Comparison of ENCODE assay signal across 1 cellular context in the genomic region with DNA sequence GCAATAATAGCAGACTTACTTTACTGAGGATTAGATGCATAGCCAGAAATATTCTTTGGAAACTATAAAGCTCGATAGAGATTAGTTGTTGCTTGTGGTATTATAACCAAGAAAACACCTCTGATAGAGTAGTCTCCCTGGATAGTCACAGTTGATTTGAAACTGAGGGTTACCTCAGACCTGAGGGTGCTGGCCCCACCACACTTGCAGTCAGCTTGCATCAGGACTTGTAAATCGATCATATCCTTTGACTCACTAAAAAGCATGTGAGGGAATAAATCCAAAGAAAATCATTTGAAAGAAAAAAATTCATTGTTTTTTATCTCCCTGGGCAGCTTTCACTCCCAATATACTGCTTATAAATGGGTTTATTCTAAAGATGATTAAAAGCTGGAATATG.
TF ChIP-seq lines count a peak whose summit lies in the region.

No MANE protein-coding gene starts in this region.

TF ChIP-seq in IMR-90, 13 proteins besides CTCF, POLR2A, EP300 and RAD21 (continued from another document):
- no peak for TF ChIP-seq MAFK (IDR thresholded peaks at IDR 0.05; ENCODE audit: low read depth, low read length)
- no peak for TF ChIP-seq MXI1 (IDR thresholded peaks at IDR 0.05; ENCODE audit: borderline replicate concordance, low read depth, low read length)
- no peak for TF ChIP-seq NFE2L2 (IDR thresholded peaks at IDR 0.05; ENCODE audit: low read depth, low read length)
- no peak for TF ChIP-seq MAZ (IDR thresholded peaks at IDR 0.05; ENCODE audit: borderline replicate concordance, low read depth, low read length)
- TF ChIP-seq, protein P1, sequence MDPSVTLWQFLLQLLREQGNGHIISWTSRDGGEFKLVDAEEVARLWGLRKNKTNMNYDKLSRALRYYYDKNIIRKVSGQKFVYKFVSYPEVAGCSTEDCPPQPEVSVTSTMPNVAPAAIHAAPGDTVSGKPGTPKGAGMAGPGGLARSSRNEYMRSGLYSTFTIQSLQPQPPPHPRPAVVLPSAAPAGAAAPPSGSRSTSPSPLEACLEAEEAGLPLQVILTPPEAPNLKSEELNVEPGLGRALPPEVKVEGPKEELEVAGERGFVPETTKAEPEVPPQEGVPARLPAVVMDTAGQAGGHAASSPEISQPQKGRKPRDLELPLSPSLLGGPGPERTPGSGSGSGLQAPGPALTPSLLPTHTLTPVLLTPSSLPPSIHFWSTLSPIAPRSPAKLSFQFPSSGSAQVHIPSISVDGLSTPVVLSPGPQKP (IDR thresholded peaks at IDR 0.05; ENCODE audit: borderline replicate concordance, low read depth, low read length): no peak
- no peak for TF ChIP-seq CHD1 (IDR thresholded peaks at IDR 0.05; ENCODE audit: low read depth, low read length)
